ENCODE assay signal across 14 cellular contexts in genomic region chr20:20215976-20216727, GRCh38.
DNase-seq lines count a peak whose midpoint lies in the region; ATAC-seq lines count a peak whose summit lies in the region.
"Had no signal": no experiment of that assay in that cellular context is flagged by ENCODE, and none has a peak within 500 bp of the region (broad histone marks: within the 10 kb centered on the region; RNA-seq: fewer than 3 reads in every experiment).

No MANE protein-coding gene starts in this region.

- H3K9me3 ChIP-seq in right cardiac atrium (ENCODE audit: control insufficient read depth, low read length) = no peaks in the 10 kb centered on the region

- H3K4me3 ChIP-seq in right cardiac atrium (ENCODE audit: low read length) = no peak overlapping the region
- H3K4me3 ChIP-seq: K562 had no signal

- intact Hi-C loops in right cardiac atrium (cut with DNase I) = no loop called here

- no peaks in the 10 kb centered on the region for H3K27me3 ChIP-seq in right cardiac atrium (ENCODE audit: control insufficient read depth, insufficient read depth)

- peaks cover 2% of the 10 kb centered on the region for H3K4me1 ChIP-seq in right cardiac atrium (ENCODE audit: control insufficient read depth, insufficient read depth, low read length)

- DNase-seq in DMS153 (lab: John Stamatoyannopoulos, UW) (peak; percentile 95), NCI-H1694 treated with DMSO at 0.1 percent for 48 hours (lab: John Stamatoyannopoulos, UW) (peak; percentile 87), NCI-H82 treated with DMSO at 0.1 percent for 48 hours (lab: John Stamatoyannopoulos, UW; ENCODE audit: unreplicated experiment) (peak; percentile 77), right cardiac atrium (peak in 1 of 3 donors; percentile 55), superior temporal gyrus (ENCODE audit: extremely low spot score) (no peak), SK-N-DZ (ENCODE audit: low spot score) (no peak)
- no peak for DNase-seq in activated naive CD4-positive, alpha-beta T cell treated with anti-CD3 and anti-CD28 coated beads, Interleukin-2, amount 50 U/mL, for 16 hours
- DNase-seq: DND-41; posterior cingulate gyrus; stimulated activated CD4-positive, alpha-beta T cell treated with anti-CD3 and anti-CD28 coated beads, Interleukin-1b, Interleukin-23, amount 100 ng/mL, for 48 hours had no signal

- ATAC-seq in right cardiac atrium = peak; percentile 86 to 87
- ATAC-seq in GM18498 (IDR thresholded peaks at IDR 0.05; ENCODE audit: unreplicated experiment) = no peak
- ATAC-seq: K562; SK-N-SH treated with all-trans-retinoic acid at 6 μM for 48 hours; stimulated activated memory B cell treated with anti-CD40 and anti-IgM and Interleukin-4, amounts not matched to agents 10 μg/mL and 1 μg/mL and 100 μg/mL, for 72 hours had no signal

- peak overlapping the region; percentile 61 for H3K27ac ChIP-seq in right cardiac atrium (ENCODE audit: low read length)

- 33% methylated on average over 12 of the region's 12 CpGs for WGBS in right cardiac atrium

Comparison
In these comparisons a context has a peak if more than half of its experiments do, and no peak if none do; other contexts are left out.
1. DNase-seq: peak in DMS153 (single experiment), NCI-H1694 treated with DMSO at 0.1 percent for 48 hours (single experiment) and NCI-H82 treated with DMSO at 0.1 percent for 48 hours (single experiment); none in superior temporal gyrus (single experiment), activated naive CD4-positive, alpha-beta T cell treated with anti-CD3 and anti-CD28 coated beads, Interleukin-2, amount 50 U/mL, for 16 hours (single experiment) and SK-N-DZ (single experiment).